17 cellular contexts compared by ENCODE assay signal in the genomic region with DNA sequence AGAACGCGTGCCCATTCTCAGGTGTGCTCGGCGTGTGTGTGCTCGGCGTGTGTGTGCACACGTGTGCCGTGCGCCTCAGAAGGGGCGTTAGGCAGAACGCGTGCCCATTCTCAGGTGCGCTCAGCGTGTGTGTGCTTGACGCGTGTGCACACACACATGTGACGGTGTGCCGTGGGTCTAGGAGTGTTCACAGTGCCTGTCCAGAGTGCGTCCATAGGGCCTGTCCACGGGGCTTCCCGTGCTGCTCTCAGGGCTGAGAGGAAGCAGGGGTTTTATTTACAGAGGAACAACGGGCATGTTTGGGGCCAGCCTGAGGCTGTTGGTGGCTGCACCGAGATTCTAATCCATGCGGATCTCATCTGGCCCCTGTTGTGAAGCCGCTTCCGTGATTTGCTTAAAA.
"Had no signal": no experiment of that assay in that cellular context is flagged by ENCODE, and none has a peak within 500 bp of the region (broad histone marks: within the 10 kb centered on the region; RNA-seq: fewer than 3 reads in every experiment).

No MANE protein-coding gene starts in this region.

- H3K27ac Mint-ChIP-seq: activated naive CD8-positive, alpha-beta T cell treated with anti-CD3 and anti-CD28 coated beads, Interleukin-2, amount 10 ng/mL, durations not matched to agents 7 days and 5 days; nephron; stimulated activated naive CD8-positive, alpha-beta T cell treated with anti-CD3 and anti-CD28 coated beads, Interleukin-15, amount 100 ng/mL, for 72 hours; T-helper 1 cell treated with Interleukin-12 subunit alpha and Interleukin-12 subunit beta and Interleukin-4 antibody, amounts not matched to agents 30 μg/mL and 1 μg/mL, for 36 hours had no signal

- H3K36me3 ChIP-seq: breast epithelium had no signal

- H3K4me1 ChIP-seq: breast epithelium, colonic mucosa, left lung had no signal

- ATAC-seq: left lung; stimulated activated naive CD8-positive, alpha-beta T cell treated with anti-CD3 and anti-CD28 coated beads, Interleukin-15, amount 100 ng/mL, for 72 hours had no signal

- H3K9me3 Mint-ChIP-seq: activated naive CD8-positive, alpha-beta T cell treated with anti-CD3 and anti-CD28 coated beads, Interleukin-2, amount 10 ng/mL, durations not matched to agents 7 days and 5 days; nephron; stimulated activated naive CD8-positive, alpha-beta T cell treated with anti-CD3 and anti-CD28 coated beads, Interleukin-15, amount 100 ng/mL, for 72 hours; T-helper 1 cell treated with Interleukin-12 subunit alpha and Interleukin-12 subunit beta and Interleukin-4 antibody, amounts not matched to agents 30 μg/mL and 1 μg/mL, for 36 hours had no signal

- DNase-seq: activated CD4-positive, alpha-beta T cell treated with anti-CD3 and anti-CD28 coated beads, Interleukin-2, amount 50 U/mL, for 1 hour; activated naive CD8-positive, alpha-beta T cell treated with anti-CD3 and anti-CD28 coated beads, Interleukin-2, amount 10 ng/mL, durations not matched to agents 7 days and 5 days; activated T-cell treated with anti-CD3 and anti-CD28 coated beads, Interleukin-2, amount 50 U/mL, for 48 hours; colonic mucosa; effector CD4-positive, alpha-beta T cell; heart right ventricle; mesenchymal stem cell; stimulated activated CD4-positive, alpha-beta T cell treated with anti-CD3 and anti-CD28 coated beads, Interleukin-4, amount 100 ng/mL, for 1 hour; stimulated activated CD8-positive, alpha-beta memory T cell treated with anti-CD3 and anti-CD28 coated beads, Interleukin-4, amount 100 ng/mL, for 48 hours; stimulated activated naive CD8-positive, alpha-beta T cell treated with anti-CD3 and anti-CD28 coated beads, Interleukin-15, amount 100 ng/mL, for 72 hours; thyroid gland had no signal

- H3K4me3 ChIP-seq: breast epithelium, colonic mucosa, heart right ventricle, left lung, thyroid gland had no signal

- H3K4me3 Mint-ChIP-seq: activated naive CD8-positive, alpha-beta T cell treated with anti-CD3 and anti-CD28 coated beads, Interleukin-2, amount 10 ng/mL, durations not matched to agents 7 days and 5 days; nephron; stimulated activated naive CD8-positive, alpha-beta T cell treated with anti-CD3 and anti-CD28 coated beads, Interleukin-15, amount 100 ng/mL, for 72 hours; T-helper 1 cell treated with Interleukin-12 subunit alpha and Interleukin-12 subunit beta and Interleukin-4 antibody, amounts not matched to agents 30 μg/mL and 1 μg/mL, for 36 hours had no signal

- H3K27me3 ChIP-seq: breast epithelium, colonic mucosa, heart right ventricle, left lung, thyroid gland had no signal

- FAIRE-seq: frontal cortex, islet of Langerhans had no signal

- H3K27me3 Mint-ChIP-seq: activated naive CD8-positive, alpha-beta T cell treated with anti-CD3 and anti-CD28 coated beads, Interleukin-2, amount 10 ng/mL, durations not matched to agents 7 days and 5 days; stimulated activated naive CD8-positive, alpha-beta T cell treated with anti-CD3 and anti-CD28 coated beads, Interleukin-15, amount 100 ng/mL, for 72 hours had no signal

- H3K9me3 ChIP-seq: breast epithelium, colonic mucosa, heart right ventricle, left lung, thyroid gland had no signal

- H3K27ac ChIP-seq: breast epithelium, colonic mucosa, heart right ventricle, left lung had no signal
